Comparison of ENCODE assay signal across 9 cellular contexts in the genomic region with DNA sequence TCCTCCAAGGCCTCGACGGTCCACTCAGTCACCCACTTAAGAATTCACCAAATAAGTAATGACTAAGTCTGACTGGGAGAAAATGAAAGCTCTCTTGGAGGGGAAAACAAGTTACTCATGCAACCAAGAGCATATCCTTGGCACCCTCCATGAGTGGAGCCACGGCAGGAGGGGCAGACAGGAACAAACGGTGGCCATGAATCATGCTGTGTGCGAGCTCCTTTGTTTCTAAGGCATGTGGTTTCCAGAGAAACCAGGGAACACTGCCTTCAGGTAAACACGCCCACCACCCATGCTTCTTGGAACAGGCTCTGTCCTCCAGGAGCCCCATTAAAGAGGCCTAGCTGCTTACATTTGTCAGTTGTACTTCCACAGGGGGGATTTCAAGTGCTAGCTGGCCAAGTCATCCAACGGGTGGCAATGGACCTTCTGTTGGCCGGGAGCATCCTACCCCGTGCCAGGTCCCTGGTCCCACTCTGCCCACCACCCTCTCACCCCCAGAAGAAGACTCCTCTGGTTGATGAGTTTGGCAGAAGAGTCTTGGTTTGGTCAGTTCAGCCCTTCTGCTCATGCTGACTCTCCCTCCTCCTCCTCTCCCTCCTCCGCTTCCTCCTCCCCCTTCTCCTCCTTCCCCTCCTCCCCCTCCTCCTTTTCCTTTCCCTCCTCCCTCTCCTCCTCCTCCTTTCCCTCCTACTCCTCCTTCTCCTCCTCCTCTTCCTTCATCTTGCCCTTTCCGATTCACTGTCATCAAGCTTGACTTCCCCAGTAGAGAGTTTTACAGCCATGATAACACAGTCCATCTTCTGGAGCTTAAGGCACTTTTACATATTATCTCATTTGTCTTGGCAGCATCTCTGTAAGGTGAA.
DNase-seq lines count a peak whose midpoint lies in the region; ATAC-seq and TF ChIP-seq lines count a peak whose summit lies in the region.
"Had no signal": no experiment of that assay in that cellular context is flagged by ENCODE, and none has a peak within 500 bp of the region (broad histone marks: within the 10 kb centered on the region; RNA-seq: fewer than 3 reads in every experiment).

No MANE protein-coding gene starts in this region.

- CTCF ChIA-PET in T-cell (lab: Charles Lee) (interaction anchor here (0.6 to 1.0 kb wide), 3 partner anchors 12 to 49 kb away, joined by 3 read pairs; no protein-coding TSS in a partner anchor), OCI-LY7 (lab: Charles Lee; ENCODE audit: unreplicated experiment) (no interaction called here)

- H3K27me3 ChIP-seq in lung (ENCODE audit: control insufficient read depth, insufficient read depth), result no peaks in the 10 kb centered on the region

- TF ChIP-seq CTCF in AG09309 (IDR thresholded peaks at IDR 0.05; ENCODE audit: control insufficient read depth, insufficient read depth, low read depth, low read length, missing control alignments) (no peak), HFF-Myc (IDR thresholded peaks at IDR 0.05; ENCODE audit: low read depth, low read length, missing control alignments) (no peak), lung (IDR thresholded peaks at IDR 0.05; ENCODE audit: control extremely low read depth, extremely low read depth) (no peak), OCI-LY7 (conservative IDR thresholded peaks at IDR 0.05; ENCODE audit: low read length) (no peak)

- intact Hi-C loops in OCI-LY7 (cut with micrococcal nuclease; ENCODE audit: unreplicated experiment), result no loop called here

- peak overlapping the region in 1 of 2 donors; percentile 64 for H3K27ac ChIP-seq in lung (ENCODE audit: low read depth in 1 of 2, low read length in 1 of 2)
- no peak overlapping the region for H3K27ac ChIP-seq in OCI-LY7 (ENCODE audit: low read depth, low read length, poor library complexity, severe bottlenecking)

- no peak overlapping the region for H3K4me3 ChIP-seq in AG09309 (ENCODE audit: control insufficient read depth, low read depth, low read length)
- no peak overlapping the region for H3K4me3 ChIP-seq in HFF-Myc (replicated peaks; ENCODE audit: low read depth, low read length)
- no peak overlapping the region for H3K4me3 ChIP-seq in lung
- no peak overlapping the region for H3K4me3 ChIP-seq in OCI-LY7 (ENCODE audit: low read depth, low read length, poor library complexity, severe bottlenecking)

- peak; percentile 73 for ATAC-seq in lung (ENCODE audit: insufficient read depth, low FRiP score)
- no peak for ATAC-seq in HG03159 (IDR thresholded peaks at IDR 0.05; ENCODE audit: unreplicated experiment)
- ATAC-seq in T-cell (replicated peaks in 1 of 4), result no peak
- ATAC-seq in GM18498 (IDR thresholded peaks at IDR 0.05; ENCODE audit: unreplicated experiment), result no peak

- H4K20me1 ChIP-seq in OCI-LY7 (ENCODE audit: insufficient read depth, low read length), result no peaks in the 10 kb centered on the region

- H3K4me1 Mint-ChIP-seq in T-cell, result peaks cover 0 to 3% (median 0%) of the 10 kb centered on the region in 3 donors

- H3K36me3 ChIP-seq in lung (ENCODE audit: control insufficient read depth in 2 of 2, insufficient read depth in 2 of 2, low read length in 2 of 2), result no peaks in the 10 kb centered on the region
- no peaks in the 10 kb centered on the region for H3K36me3 ChIP-seq in OCI-LY7 (ENCODE audit: insufficient read depth, low read length)

- no peak overlapping the region for H3K27ac Mint-ChIP-seq in T-cell
- H3K27ac Mint-ChIP-seq: dendritic cell treated with granulocyte-macrophage colony-stimulating factor and Interleukin-4, amounts not matched to agents 40 ng/mL and 50 ng/mL, for 4 days had no signal

- 64 to 82% methylated on average over 11 of the region's 11 CpGs for WGBS in lung, 2 donors

- BruUV-seq in OCI-LY7 (replicated peaks; lab: Mats Ljungman, UMichigan), result no TSS peak

- H3K9me2 ChIP-seq in OCI-LY7 (ENCODE audit: insufficient read depth, low read length), result no peaks in the 10 kb centered on the region

- DNase-seq in AG09309 (ENCODE audit: low read depth) (peak; percentile 78), HFF-Myc (ENCODE audit: extremely low read depth, low read depth) (peak; percentile 33), astrocyte of the hippocampus (ENCODE audit: low read depth, low spot score) (peak; percentile 91), lung (ENCODE audit: low spot score) (peak; percentile 66), T-cell (no peak), OCI-LY7 (ENCODE audit: low spot score) (no peak)

- H3K36me3 Mint-ChIP-seq in T-cell, result no peaks in the 10 kb centered on the region

- POLR2A ChIA-PET in T-cell (lab: Charles Lee), result no interaction called here
- POLR2A ChIA-PET in OCI-LY7 (lab: Charles Lee), result interaction anchor here (0.6 kb wide), 1 partner anchor 93 kb away, joined by 3 read pairs; no protein-coding TSS in a partner anchor

- H3K4me3 Mint-ChIP-seq in T-cell, result no peak overlapping the region
- H3K4me3 Mint-ChIP-seq: dendritic cell treated with granulocyte-macrophage colony-stimulating factor and Interleukin-4, amounts not matched to agents 40 ng/mL and 50 ng/mL, for 4 days had no signal

- peaks cover 0 to 6% of the 10 kb centered on the region in 2 donors for H3K4me1 ChIP-seq in lung (ENCODE audit: control insufficient read depth in 2 of 2, insufficient read depth in 2 of 2, low read length in 2 of 2)
- H3K4me1 ChIP-seq in OCI-LY7 (ENCODE audit: insufficient read depth, low read length, poor library complexity, severe bottlenecking), result no peaks in the 10 kb centered on the region

- H3K9me3 ChIP-seq in lung (ENCODE audit: control insufficient read depth in 2 of 2, insufficient read depth in 1 of 2, low read length in 1 of 2), result peaks cover 0 to 2% of the 10 kb centered on the region in 2 donors
- H3K9me3 ChIP-seq in OCI-LY7 (ENCODE audit: low read length), result no peaks in the 10 kb centered on the region

- no peak overlapping the region for H2AFZ ChIP-seq in OCI-LY7 (ENCODE audit: low read length)

- no peaks in the 10 kb centered on the region for H3K27me3 Mint-ChIP-seq in T-cell

- H3K9me3 Mint-ChIP-seq in T-cell, result no peaks in the 10 kb centered on the region
- H3K9me3 Mint-ChIP-seq: dendritic cell treated with granulocyte-macrophage colony-stimulating factor and Interleukin-4, amounts not matched to agents 40 ng/mL and 50 ng/mL, for 4 days had no signal

- H3K79me2 ChIP-seq in OCI-LY7 (ENCODE audit: insufficient read depth, low read depth, low read length), result no peaks in the 10 kb centered on the region

- no peak overlapping the region for H3K4me2 ChIP-seq in OCI-LY7 (ENCODE audit: low read length)

Comparison
In these comparisons a context has a peak if more than half of its experiments do, and no peak if none do; other contexts are left out.
1. DNase-seq: peak in AG09309 (single experiment), HFF-Myc (single experiment), astrocyte of the hippocampus (single experiment) and lung (single experiment); none in T-cell (0 of 34) and OCI-LY7 (single experiment).